ENCODE assay signal across 1 cellular context in the genomic region with DNA sequence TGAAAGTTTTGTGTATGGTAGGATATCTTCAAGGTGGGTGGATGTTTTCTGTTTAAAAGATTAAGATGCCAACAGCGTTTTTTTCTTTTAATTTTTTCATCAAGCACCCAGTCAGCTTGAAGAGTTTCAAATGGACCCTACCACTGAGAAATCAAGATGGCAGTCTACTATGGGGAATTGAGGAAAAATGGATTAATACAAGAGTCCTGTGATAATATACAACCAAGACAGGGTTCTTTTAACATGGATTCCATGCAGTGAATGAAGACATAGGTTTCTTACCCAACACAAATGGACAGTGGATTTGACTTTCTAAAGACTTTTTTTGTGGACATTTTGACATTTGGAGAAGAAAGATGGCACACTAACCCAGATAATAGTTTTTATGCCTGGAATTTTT.
TF ChIP-seq lines count a peak whose summit lies in the region.

No MANE protein-coding gene starts in this region.

TF ChIP-seq in K562, 482 proteins besides CTCF, POLR2A, EP300 and RAD21:
- no peak for TF ChIP-seq TGIF2 (CRISPR knock-in tag; IDR thresholded peaks at IDR 0.05)
- TF ChIP-seq, protein P1, sequence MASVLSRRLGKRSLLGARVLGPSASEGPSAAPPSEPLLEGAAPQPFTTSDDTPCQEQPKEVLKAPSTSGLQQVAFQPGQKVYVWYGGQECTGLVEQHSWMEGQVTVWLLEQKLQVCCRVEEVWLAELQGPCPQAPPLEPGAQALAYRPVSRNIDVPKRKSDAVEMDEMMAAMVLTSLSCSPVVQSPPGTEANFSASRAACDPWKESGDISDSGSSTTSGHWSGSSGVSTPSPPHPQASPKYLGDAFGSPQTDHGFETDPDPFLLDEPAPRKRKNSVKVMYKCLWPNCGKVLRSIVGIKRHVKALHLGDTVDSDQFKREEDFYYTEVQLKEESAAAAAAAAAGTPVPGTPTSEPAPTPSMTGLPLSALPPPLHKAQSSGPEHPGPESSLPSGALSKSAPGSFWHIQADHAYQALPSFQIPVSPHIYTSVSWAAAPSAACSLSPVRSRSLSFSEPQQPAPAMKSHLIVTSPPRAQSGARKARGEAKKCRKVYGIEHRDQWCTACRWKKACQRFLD (CRISPR knock-in tag; IDR thresholded peaks at IDR 0.05): no peak
- peak; percentile 80 for TF ChIP-seq EHMT2 (IDR thresholded peaks at IDR 0.05)
- TF ChIP-seq, protein P2, sequence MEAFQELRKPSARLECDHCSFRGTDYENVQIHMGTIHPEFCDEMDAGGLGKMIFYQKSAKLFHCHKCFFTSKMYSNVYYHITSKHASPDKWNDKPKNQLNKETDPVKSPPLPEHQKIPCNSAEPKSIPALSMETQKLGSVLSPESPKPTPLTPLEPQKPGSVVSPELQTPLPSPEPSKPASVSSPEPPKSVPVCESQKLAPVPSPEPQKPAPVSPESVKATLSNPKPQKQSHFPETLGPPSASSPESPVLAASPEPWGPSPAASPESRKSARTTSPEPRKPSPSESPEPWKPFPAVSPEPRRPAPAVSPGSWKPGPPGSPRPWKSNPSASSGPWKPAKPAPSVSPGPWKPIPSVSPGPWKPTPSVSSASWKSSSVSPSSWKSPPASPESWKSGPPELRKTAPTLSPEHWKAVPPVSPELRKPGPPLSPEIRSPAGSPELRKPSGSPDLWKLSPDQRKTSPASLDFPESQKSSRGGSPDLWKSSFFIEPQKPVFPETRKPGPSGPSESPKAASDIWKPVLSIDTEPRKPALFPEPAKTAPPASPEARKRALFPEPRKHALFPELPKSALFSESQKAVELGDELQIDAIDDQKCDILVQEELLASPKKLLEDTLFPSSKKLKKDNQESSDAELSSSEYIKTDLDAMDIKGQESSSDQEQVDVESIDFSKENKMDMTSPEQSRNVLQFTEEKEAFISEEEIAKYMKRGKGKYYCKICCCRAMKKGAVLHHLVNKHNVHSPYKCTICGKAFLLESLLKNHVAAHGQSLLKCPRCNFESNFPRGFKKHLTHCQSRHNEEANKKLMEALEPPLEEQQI (IDR thresholded peaks at IDR 0.05): 0 out of 2 replicates have a peak, but pooled peaks have one; percentile 32
